ENCODE assay signal across 8 cellular contexts in the genomic region with DNA sequence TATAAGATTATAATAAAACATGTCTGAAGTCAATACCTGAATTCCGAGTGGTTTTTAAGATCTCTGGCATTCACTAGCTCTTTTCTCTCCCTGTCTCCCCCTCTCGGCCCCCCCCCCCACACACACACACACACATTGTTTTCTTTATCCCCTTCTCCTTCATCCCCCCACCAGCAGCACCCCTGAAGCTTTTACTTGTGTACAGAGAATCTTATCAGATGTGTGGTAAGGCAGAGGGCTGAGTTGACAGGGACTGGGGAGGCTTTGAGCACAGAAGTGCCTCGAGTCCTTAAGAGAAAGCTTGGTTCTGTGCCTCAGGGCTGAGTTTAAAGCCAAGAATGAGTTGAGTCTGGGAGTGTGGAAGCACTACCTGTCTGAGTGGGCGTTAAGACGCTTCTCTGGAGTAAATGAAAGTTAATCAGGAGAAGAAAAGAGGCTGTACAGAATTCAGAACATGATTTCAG. TPM values are rescaled to one million over a fixed set of nuclear protein-coding genes. Genes with fewer than 3 reads are reported as not detected.
A peak's percentile ranks its signal among the peaks of the same experiment; 100 is the strongest.
DNase-seq lines count a peak whose midpoint lies in the region; ATAC-seq and TF ChIP-seq lines count a peak whose summit lies in the region.

No MANE protein-coding gene starts in this region.

- ATAC-seq in CD4-positive, CD25-positive, alpha-beta regulatory T cell (ENCODE audit: low read depth in 2 of 2), result no peak
- peak; percentile 10 for ATAC-seq in effector memory CD8-positive, alpha-beta T cell (replicated peaks)
- ATAC-seq in natural killer cell treated with Interleukin-12 subunit alpha and Interleukin-12 subunit beta and Interleukin-15 and Interleukin-18, amount 100 ng/mL, for 72 hours, result no peak
- ATAC-seq in GM21723 (IDR thresholded peaks at IDR 0.05; ENCODE audit: unreplicated experiment), result no peak
- no peak for ATAC-seq in HG03135 (IDR thresholded peaks at IDR 0.05; ENCODE audit: unreplicated experiment)

- H3K9me3 Mint-ChIP-seq in CD4-positive, CD25-positive, alpha-beta regulatory T cell, result no peaks in the 10 kb centered on the region
- no peaks in the 10 kb centered on the region for H3K9me3 Mint-ChIP-seq in effector memory CD8-positive, alpha-beta T cell
- H3K9me3 Mint-ChIP-seq in natural killer cell treated with Interleukin-12 subunit alpha and Interleukin-12 subunit beta and Interleukin-15 and Interleukin-18, amount 100 ng/mL, for 72 hours, result no peaks in the 10 kb centered on the region

- H3K27ac ChIP-seq in CD4-positive, CD25-positive, alpha-beta regulatory T cell (ENCODE audit: insufficient read depth, low read length, poor library complexity, severe bottlenecking), result peak overlapping the region; percentile 45
- no peak overlapping the region for H3K27ac ChIP-seq in HUES6 (ENCODE audit: low read depth, low read length)

- H3K4me3 ChIP-seq in CD4-positive, CD25-positive, alpha-beta regulatory T cell (ENCODE audit: low read depth, low read length), result peak overlapping the region; percentile 71
- H3K4me3 ChIP-seq in HUES6 (ENCODE audit: low read depth, low read length) (peak overlapping the region; percentile 79), WI38 (ENCODE audit: low read depth, low read length) (peak overlapping the region; percentile 87)

- no peaks in the 10 kb centered on the region for H3K36me3 ChIP-seq in CD4-positive, CD25-positive, alpha-beta regulatory T cell (ENCODE audit: control insufficient read depth, insufficient read depth, low read length)
- H3K36me3 ChIP-seq in HUES6 (ENCODE audit: control insufficient read depth, insufficient read depth, low read length), result peaks cover 15% of the 10 kb centered on the region; the same call in 1 of the 2 replicates

- H3K27me3 ChIP-seq in CD4-positive, CD25-positive, alpha-beta regulatory T cell (ENCODE audit: control insufficient read depth, insufficient read depth, low read length), result peaks cover 7% of the 10 kb centered on the region
- H3K27me3 ChIP-seq in HUES6 (ENCODE audit: control insufficient read depth, insufficient read depth, low read length), result peaks cover 27% of the 10 kb centered on the region

- H3K9me3 ChIP-seq in CD4-positive, CD25-positive, alpha-beta regulatory T cell (ENCODE audit: control insufficient read depth in 2 of 2, low read length in 2 of 2), result no peaks in the 10 kb centered on the region
- H3K9me3 ChIP-seq in HUES6 (ENCODE audit: control insufficient read depth, insufficient read depth, low read depth, low read length), result no peaks in the 10 kb centered on the region

- no peak for TF ChIP-seq CTCF in WI38 (IDR thresholded peaks at IDR 0.05; ENCODE audit: low read depth, low read length)

- H3K27me3 Mint-ChIP-seq in CD4-positive, CD25-positive, alpha-beta regulatory T cell, result peaks cover 48% of the 10 kb centered on the region
- no peaks in the 10 kb centered on the region for H3K27me3 Mint-ChIP-seq in effector memory CD8-positive, alpha-beta T cell
- H3K27me3 Mint-ChIP-seq in natural killer cell treated with Interleukin-12 subunit alpha and Interleukin-12 subunit beta and Interleukin-15 and Interleukin-18, amount 100 ng/mL, for 72 hours, result no peaks in the 10 kb centered on the region

- peak in 2 of 3 donors; percentile 22 to 45 for DNase-seq in CD4-positive, CD25-positive, alpha-beta regulatory T cell
- DNase-seq in effector memory CD8-positive, alpha-beta T cell, result peak; percentile 42 to 48 (median 43)
- no peak for DNase-seq in natural killer cell treated with Interleukin-12 subunit alpha and Interleukin-12 subunit beta and Interleukin-15 and Interleukin-18, amount 100 ng/mL, for 72 hours (ENCODE audit: low spot score)
- DNase-seq in cerebellar nuclear complex (lab: John Stamatoyannopoulos, UW), result no peak

- H3K27ac Mint-ChIP-seq in CD4-positive, CD25-positive, alpha-beta regulatory T cell, result peak overlapping the region; percentile 15 to 98 (median 60)
- peak overlapping the region; percentile 86 to 99 for H3K27ac Mint-ChIP-seq in effector memory CD8-positive, alpha-beta T cell
- peak overlapping the region; percentile 84 to 99 for H3K27ac Mint-ChIP-seq in natural killer cell treated with Interleukin-12 subunit alpha and Interleukin-12 subunit beta and Interleukin-15 and Interleukin-18, amount 100 ng/mL, for 72 hours

- H3K4me1 Mint-ChIP-seq in CD4-positive, CD25-positive, alpha-beta regulatory T cell, result peaks cover 9 to 47% (median 29%) of the 10 kb centered on the region in 4 donors
- H3K4me1 Mint-ChIP-seq in effector memory CD8-positive, alpha-beta T cell (ENCODE audit: low read depth in 2 of 2), result peaks cover 19 to 26% of the 10 kb centered on the region in 2 donors
- H3K4me1 Mint-ChIP-seq in natural killer cell treated with Interleukin-12 subunit alpha and Interleukin-12 subunit beta and Interleukin-15 and Interleukin-18, amount 100 ng/mL, for 72 hours (ENCODE audit: low read depth in 2 of 2), result peaks cover 36 to 37% of the 10 kb centered on the region in 2 donors

- no peaks in the 10 kb centered on the region for H3K36me3 Mint-ChIP-seq in CD4-positive, CD25-positive, alpha-beta regulatory T cell
- H3K36me3 Mint-ChIP-seq in effector memory CD8-positive, alpha-beta T cell (ENCODE audit: insufficient read depth), result peaks cover 52% of the 10 kb centered on the region
- H3K36me3 Mint-ChIP-seq in natural killer cell treated with Interleukin-12 subunit alpha and Interleukin-12 subunit beta and Interleukin-15 and Interleukin-18, amount 100 ng/mL, for 72 hours, result peaks cover 26% of the 10 kb centered on the region

- H3K4me3 Mint-ChIP-seq in CD4-positive, CD25-positive, alpha-beta regulatory T cell, result peak overlapping the region; percentile 83 to 98 (median 94)
- H3K4me3 Mint-ChIP-seq in effector memory CD8-positive, alpha-beta T cell, result peak overlapping the region; percentile 95 to 100
- H3K4me3 Mint-ChIP-seq in natural killer cell treated with Interleukin-12 subunit alpha and Interleukin-12 subunit beta and Interleukin-15 and Interleukin-18, amount 100 ng/mL, for 72 hours, result peak overlapping the region; percentile 98

- peaks cover 49% of the 10 kb centered on the region for H3K4me1 ChIP-seq in CD4-positive, CD25-positive, alpha-beta regulatory T cell (ENCODE audit: control insufficient read depth, insufficient read depth, low read length, poor library complexity, severe bottlenecking)
- peaks cover 26% of the 10 kb centered on the region for H3K4me1 ChIP-seq in HUES6 (ENCODE audit: control insufficient read depth, insufficient read depth, low read length)

- H3K9ac ChIP-seq in HUES6 (ENCODE audit: low read length), result peak overlapping the region; percentile 83

RNA-seq across cellular contexts. Expression of a gene that starts 2.6 kb away (rescaled TPM):
- 55.9 TPM for total RNA-seq in CD4-positive, CD25-positive, alpha-beta regulatory T cell
- polyA plus RNA-seq in CD4-positive, CD25-positive, alpha-beta regulatory T cell, result 10 to 100 TPM; 20.3 to 27.5 (median 24.3) TPM
- 100 to 1,000 TPM; 247 to 279 TPM for total RNA-seq in natural killer cell treated with Interleukin-12 subunit alpha and Interleukin-12 subunit beta and Interleukin-15 and Interleukin-18, amount 100 ng/mL, for 72 hours

Comparison
In these comparisons a context has a peak if more than half of its experiments do, and no peak if none do; other contexts are left out.
1. DNase-seq: peak in CD4-positive, CD25-positive, alpha-beta regulatory T cell (2 of 3) and effector memory CD8-positive, alpha-beta T cell (3 of 3); none in natural killer cell treated with Interleukin-12 subunit alpha and Interleukin-12 subunit beta and Interleukin-15 and Interleukin-18, amount 100 ng/mL, for 72 hours (single experiment) and cerebellar nuclear complex (0 of 2).
2. Peak in every context shown above with its lines, with median percentiles within 50 percentile points of each other: H3K4me3 ChIP-seq, H3K27ac Mint-ChIP-seq and H3K4me3 Mint-ChIP-seq.